In genomic region chr3:146283796-146284485, GRCh38 we compare ENCODE assay signal across 23 cellular contexts. TPM values are rescaled to one million over a fixed set of nuclear protein-coding genes. Genes with fewer than 3 reads are reported as not detected.
DNase-seq lines count a peak whose midpoint lies in the region; ATAC-seq and TF ChIP-seq lines count a peak whose summit lies in the region.
"Had no signal": no experiment of that assay in that cellular context is flagged by ENCODE, and none has a peak within 500 bp of the region (broad histone marks: within the 10 kb centered on the region; RNA-seq: fewer than 3 reads in every experiment).

No MANE protein-coding gene starts in this region.

- H3K27ac Mint-ChIP-seq in Caco-2 (ENCODE audit: unreplicated experiment) (peak overlapping the region; percentile 95), endodermal cell (peak overlapping the region; percentile 69)
- H3K27ac Mint-ChIP-seq: CD14-positive monocyte had no signal

- H3K4me3 Mint-ChIP-seq in Caco-2 (ENCODE audit: unreplicated experiment): peak overlapping the region; percentile 66
- H3K4me3 Mint-ChIP-seq in endodermal cell: peak overlapping the region; percentile 4
- H3K4me3 Mint-ChIP-seq: CD14-positive monocyte had no signal

- H3K9me3 ChIP-seq in Caco-2 (no peaks in the 10 kb centered on the region; the same call in 1 of the 2 replicates), HUES48 (ENCODE audit: control insufficient read depth, insufficient read depth, low read length) (no peaks in the 10 kb centered on the region), endodermal cell (ENCODE audit: control insufficient read depth, low read length) (peaks cover 5% of the 10 kb centered on the region), mesodermal cell (ENCODE audit: control insufficient read depth, low read length) (no peaks in the 10 kb centered on the region)
- H3K9me3 ChIP-seq: BE2C had no signal

- intact Hi-C loops in Caco-2 (cut with micrococcal nuclease; ENCODE audit: unreplicated experiment): loop anchor here (1.0 to 5.0 kb wide), 4 partner anchors 33 to 98 kb away; partner anchors contain the start of gene PLSCR4

- no TSS peak for BruUV-seq in Caco-2 (replicated peaks; lab: Mats Ljungman, UMichigan)

- H3K9me3 Mint-ChIP-seq in Caco-2 (ENCODE audit: unreplicated experiment) (no peaks in the 10 kb centered on the region), endodermal cell (peaks cover 12% of the 10 kb centered on the region)

- H3K27me3 Mint-ChIP-seq in Caco-2 (ENCODE audit: insufficient read depth, unreplicated experiment): no peaks in the 10 kb centered on the region
- H3K27me3 Mint-ChIP-seq in endodermal cell (ENCODE audit: insufficient read depth): no peaks in the 10 kb centered on the region

- no peak for ATAC-seq in HG03469 (IDR thresholded peaks at IDR 0.05; ENCODE audit: unreplicated experiment)

- WGBS in endodermal cell (ENCODE audit: insufficient coverage in 1 of 2, insufficient read length in 1 of 2), 2 experiments: 92% methylated on average over 1 of the region's 1 CpG; no CpG with 5 or more reads in 1 of the 2 experiments
- no CpG with 5 or more reads among the region's 1 CpG for WGBS in mesodermal cell (ENCODE audit: insufficient coverage in 2 of 2), 2 experiments

- POLR2A ChIA-PET in Caco-2 (lab: Charles Lee): interaction anchor here (0.7 kb wide), 1 partner anchor 123 kb away, joined by 3 read pairs; the partner anchor contains the start of gene PLOD2

- TF ChIP-seq CTCF in Caco-2 (IDR thresholded peaks at IDR 0.05; ENCODE audit: insufficient read depth in 1 of 2, low read depth in 1 of 2, low read length in 1 of 2, severe bottlenecking in 1 of 2, unreplicated experiment in 1 of 2): no peak
- no peak for TF ChIP-seq CTCF in endodermal cell (conservative IDR thresholded peaks at IDR 0.05)

- H3K4me3 ChIP-seq in Caco-2 (ENCODE audit: low read depth, low read length) (no peak overlapping the region), HUES48 (ENCODE audit: low read depth, low read length) (no peak overlapping the region), endodermal cell (ENCODE audit: low read length) (peak overlapping the region; percentile 62), mesodermal cell (ENCODE audit: extremely low read depth, insufficient read depth, low read length, poor library complexity, severe bottlenecking) (no peak overlapping the region)
- H3K4me3 ChIP-seq: PC-9, SK-N-MC had no signal

- H3K27ac ChIP-seq in HUES48 (ENCODE audit: low read depth, low read length): peak overlapping the region; percentile 40
- H3K27ac ChIP-seq in endodermal cell (ENCODE audit: low read depth, low read length): peak overlapping the region; percentile 6
- peak overlapping the region; percentile 78 for H3K27ac ChIP-seq in mesodermal cell (ENCODE audit: low read depth, low read length, severe bottlenecking)
- H3K27ac ChIP-seq: PC-9, SK-N-MC had no signal

- CTCF ChIA-PET in Caco-2 (lab: Charles Lee): interaction anchor here (1.1 kb wide), 1 partner anchor 62 kb away, joined by 3 read pairs; no protein-coding TSS in a partner anchor

- peak; percentile 78 to 80 for DNase-seq in Caco-2
- peak; percentile 42 for DNase-seq in endodermal cell
- DNase-seq in activated naive CD4-positive, alpha-beta T cell treated with Interleukin-2 at 50 U/mL for 16 hours: no peak
- DNase-seq in A172 (ENCODE audit: low spot score): no peak
- DNase-seq: BE2C, DMS153, DND-41, KBM-7, MV-4-11, NCI-H1105, NCI-H146, NCI-H1930, NCI-H2107, NCI-H446, NCI-H524 treated with DMSO at 0.1 percent for 48 hours, NCI-H774, PC-9, SHP77 had no signal

- H3K27me3 ChIP-seq in Caco-2 (replicated peaks; ENCODE audit: control insufficient read depth, insufficient read depth, low read length) (no peaks in the 10 kb centered on the region), HUES48 (ENCODE audit: control insufficient read depth, insufficient read depth, low read length) (no peaks in the 10 kb centered on the region), endodermal cell (ENCODE audit: control insufficient read depth, insufficient read depth, low read length, poor library complexity, severe bottlenecking) (no peaks in the 10 kb centered on the region)
- H3K27me3 ChIP-seq: BE2C had no signal

- H3K4me1 Mint-ChIP-seq in Caco-2 (ENCODE audit: low read depth, unreplicated experiment) (peaks cover 23% of the 10 kb centered on the region), endodermal cell (peaks cover 21% of the 10 kb centered on the region)
- H3K4me1 Mint-ChIP-seq: CD14-positive monocyte had no signal

- H3K36me3 Mint-ChIP-seq in Caco-2 (ENCODE audit: insufficient read depth, unreplicated experiment): no peaks in the 10 kb centered on the region
- peaks cover 4% of the 10 kb centered on the region for H3K36me3 Mint-ChIP-seq in endodermal cell (ENCODE audit: low read depth)
- H3K36me3 Mint-ChIP-seq: CD14-positive monocyte had no signal

- H3K4me1 ChIP-seq in Caco-2 (peaks cover 40% of the 10 kb centered on the region), HUES48 (ENCODE audit: control insufficient read depth, insufficient read depth, low read length) (0 out of 2 replicates have a peak, but pooled peaks cover 3% of the 10 kb centered on the region), endodermal cell (ENCODE audit: control insufficient read depth, insufficient read depth, low read length) (peaks cover 23% of the 10 kb centered on the region), mesodermal cell (ENCODE audit: control insufficient read depth, insufficient read depth, low read length, poor library complexity, severe bottlenecking) (peaks cover 6% of the 10 kb centered on the region)
- H3K4me1 ChIP-seq: BE2C had no signal

- H3K9ac ChIP-seq in HUES48 (ENCODE audit: low read depth, low read length) (no peak overlapping the region), endodermal cell (ENCODE audit: extremely low read depth, low read length, poor library complexity, severe bottlenecking) (peak overlapping the region; percentile 16)

- H3K36me3 ChIP-seq in Caco-2 (ENCODE audit: control insufficient read depth, insufficient read depth, low read length) (no peaks in the 10 kb centered on the region), HUES48 (ENCODE audit: control insufficient read depth, insufficient read depth, low read length) (no peaks in the 10 kb centered on the region), endodermal cell (ENCODE audit: control insufficient read depth, insufficient read depth, low read length) (no peaks in the 10 kb centered on the region), mesodermal cell (ENCODE audit: control insufficient read depth, insufficient read depth, low read length) (no peaks in the 10 kb centered on the region)
- H3K36me3 ChIP-seq: BE2C had no signal

RNA-seq across cellular contexts. Expression of gene PLSCR4, which starts 33.0 kb away (rescaled TPM):
- total RNA-seq in Caco-2 (2022): 7.9 and 9.1 TPM in 2 replicates
- 10 to 100 TPM in 1 of 2 donors, 1 to 10 TPM in 1; 9.3 to 12.3 TPM for total RNA-seq in endodermal cell
- 2.6 TPM for polyA plus RNA-seq in endodermal cell (2013, experiment 1 of 2)
- polyA plus RNA-seq in endodermal cell (2013, experiment 2 of 2): 2.6 TPM
- 3.9 TPM for polyA plus RNA-seq in mesodermal cell (2013, experiment 1 of 2)
- 2.9 TPM for polyA plus RNA-seq in mesodermal cell (2013, experiment 2 of 2)
- total RNA-seq in A172 (2014; rRNA removed; shearing (Covaris generic)): 10.5 and 13.7 TPM in 2 replicates
- polyA plus RNA-seq: CD14-positive monocyte had no signal

Comparison
In these comparisons a context has a peak if more than half of its experiments do, and no peak if none do; other contexts are left out.
1. DNase-seq: peak in Caco-2 (2 of 2) and endodermal cell (single experiment); none in activated naive CD4-positive, alpha-beta T cell treated with Interleukin-2 at 50 U/mL for 16 hours (single experiment) and A172 (single experiment).
2. H3K27ac ChIP-seq: peak in every context shown above with its lines; median percentile 78 in mesodermal cell; 40 in HUES48; 6 in endodermal cell.